14 cellular contexts compared by ENCODE assay signal in genomic region chr9:114225534-114226288, GRCh38.
DNase-seq lines count a peak whose midpoint lies in the region; ATAC-seq and TF ChIP-seq lines count a peak whose summit lies in the region.
"Had no signal": no experiment of that assay in that cellular context is flagged by ENCODE, and none has a peak within 500 bp of the region (broad histone marks: within the 10 kb centered on the region; RNA-seq: fewer than 3 reads in every experiment).

No MANE protein-coding gene starts in this region.

- peak overlapping the region; percentile 67 for H2AFZ ChIP-seq in IMR-90 (replicated peaks; ENCODE audit: low read length, poor library complexity)
- H2AFZ ChIP-seq in mesenchymal stem cell (ENCODE audit: low read depth, low read length), result no peak overlapping the region

- H2BK5ac ChIP-seq in IMR-90 (ENCODE audit: low read depth, low read length, poor library complexity, severe bottlenecking) (peak overlapping the region; percentile 32), mesenchymal stem cell (ENCODE audit: low read depth, low read length, poor library complexity, severe bottlenecking) (peak overlapping the region; percentile 5)

- H3K14ac ChIP-seq in IMR-90 (replicated peaks; ENCODE audit: low read depth, low read length) (peak overlapping the region; percentile 89), mesenchymal stem cell (ENCODE audit: low read length in 2 of 2) (no peak overlapping the region)

- CTCF ChIA-PET in IMR-90 (lab: Yijun Ruan, JAX), result no interaction called here

- H2BK20ac ChIP-seq in IMR-90 (ENCODE audit: low read depth, low read length), result peak overlapping the region; percentile 89

- H3K4ac ChIP-seq in IMR-90 (ENCODE audit: low read depth, low read length) (peak overlapping the region; percentile 86), mesenchymal stem cell (ENCODE audit: low read depth in 1 of 2, low read length in 2 of 2) (peak overlapping the region; percentile 47 to 49)

- DNase-seq in AG10803 (ENCODE audit: low read depth) (peak; percentile 60), IMR-90 (peak; percentile 67), astrocyte of the spinal cord (ENCODE audit: low read depth, low spot score) (peak; percentile 59), mesenchymal stem cell (peak; percentile 77), RKO (ENCODE audit: low spot score) (no peak), DMS153 treated with DMSO at 0.1 percent for 48 hours (lab: John Stamatoyannopoulos, UW; ENCODE audit: unreplicated experiment) (no peak)
- DNase-seq in stimulated activated CD4-positive, alpha-beta T cell treated with anti-CD3 and anti-CD28 coated beads, Interleukin-15, amount 100 ng/mL, for 24 hours, result no peak
- DNase-seq in effector CD4-positive, alpha-beta T cell, result no peak
- DNase-seq: activated CD4-positive, CD25-positive, alpha-beta regulatory T cell treated with anti-CD3 and anti-CD28 coated beads, Interleukin-2, amount 50 U/mL, for 72 hours; activated T-cell treated with anti-CD3 and anti-CD28 coated beads for 4 hours; DMS79; NCI-H1436; NCI-H748 treated with DMSO at 0.1 percent for 48 hours; occipital lobe had no signal

- no peaks in the 10 kb centered on the region for H4K20me1 ChIP-seq in IMR-90 (ENCODE audit: insufficient read depth, low read length)

- dilution Hi-C loops in IMR-90 (cut with HindIII; ENCODE audit: low sequenced_read_pairs, unreplicated experiment), result no loop called here

- no TSS peak for BruUV-seq in IMR-90 (replicated peaks; lab: Mats Ljungman, UMichigan)

- H2AK9ac ChIP-seq in IMR-90 (replicated peaks; ENCODE audit: low read depth, low read length, poor library complexity), result peak overlapping the region; percentile 89

- peak overlapping the region; percentile 94; the same call in 2 of the 3 replicates for H2BK15ac ChIP-seq in IMR-90 (ENCODE audit: low read depth, low read length)
- H2BK15ac ChIP-seq in mesenchymal stem cell (ENCODE audit: low read depth, poor library complexity, severe bottlenecking), result peak overlapping the region; percentile 87

- in situ Hi-C loops in IMR-90 (cut with MboI; ENCODE audit: low sequenced_read_pairs) (no loop called here), astrocyte of the spinal cord (cut with HindIII; ENCODE audit: low sequenced_read_pairs) (no loop called here)

- peak overlapping the region; percentile 67 to 88 for H4K8ac ChIP-seq in IMR-90 (ENCODE audit: low read depth in 2 of 2, low read length in 2 of 2)
- H4K8ac ChIP-seq in mesenchymal stem cell (ENCODE audit: low read length), result peak overlapping the region; percentile 77

- TF ChIP-seq RAD21 in IMR-90 (IDR thresholded peaks at IDR 0.05; ENCODE audit: low read length), result no peak

- H3K9ac ChIP-seq in IMR-90 (ENCODE audit: low read depth, low read length) (peak overlapping the region; percentile 42; the same call in 1 of the 2 replicates), mesenchymal stem cell (ENCODE audit: low read length) (peak overlapping the region; percentile 61)

- POLR2A ChIA-PET in IMR-90 (lab: Charles Lee; ENCODE audit: unreplicated experiment), result no interaction called here

- H4K91ac ChIP-seq in IMR-90 (ENCODE audit: insufficient read depth, low read depth, low read length), result peak overlapping the region; percentile 89
- H4K91ac ChIP-seq in mesenchymal stem cell (ENCODE audit: low read length), result peak overlapping the region; percentile 87

- peak overlapping the region; percentile 89 for H2BK120ac ChIP-seq in IMR-90 (ENCODE audit: low read depth, low read length)
- peak overlapping the region; percentile 39 for H2BK120ac ChIP-seq in mesenchymal stem cell (ENCODE audit: low read depth, low read length)

- peak overlapping the region; percentile 78 for H3K23ac ChIP-seq in IMR-90 (ENCODE audit: low read depth, low read length)
- no peak overlapping the region for H3K23ac ChIP-seq in mesenchymal stem cell (ENCODE audit: low read length in 2 of 2)

- H3K9me1 ChIP-seq in IMR-90 (ENCODE audit: insufficient read depth, low read length), result peaks cover 31% of the 10 kb centered on the region

- peak overlapping the region; percentile 46 for H4K5ac ChIP-seq in IMR-90 (ENCODE audit: low read depth, low read length)

- H3K79me1 ChIP-seq in IMR-90 (ENCODE audit: low read depth in 1 of 2, low read length in 2 of 2) (peaks cover 4 to 22% of the 10 kb centered on the region in 2 experiments; a peak in 2 of 4 replicates), mesenchymal stem cell (replicated peaks; ENCODE audit: low read length, poor library complexity, severe bottlenecking) (peaks cover 2% of the 10 kb centered on the region)

- H3K4me3 ChIP-seq in AG10803 (ENCODE audit: low read length) (no peak overlapping the region), IMR-90 (ENCODE audit: insufficient read depth, low read depth, low read length) (no peak overlapping the region), astrocyte of the spinal cord (ENCODE audit: low read depth, low read length) (no peak overlapping the region), mesenchymal stem cell (ENCODE audit: insufficient read depth in 1 of 2, low read depth in 1 of 2, low read length in 2 of 2) (no peak overlapping the region)

- peak overlapping the region; percentile 45; the same call in 1 of the 2 replicates for H3K56ac ChIP-seq in IMR-90 (ENCODE audit: extremely low read depth, insufficient read depth, low read length)

- TF ChIP-seq CTCF in AG10803 (conservative IDR thresholded peaks at IDR 0.05; ENCODE audit: low read length), result no peak
- no peak for TF ChIP-seq CTCF in IMR-90 (conservative IDR thresholded peaks at IDR 0.05; ENCODE audit: low read depth, low read length)
- TF ChIP-seq CTCF in astrocyte of the spinal cord (IDR thresholded peaks at IDR 0.05; ENCODE audit: low read depth, low read length), result no peak

- H3K18ac ChIP-seq in IMR-90 (ENCODE audit: low read depth, low read length), result peak overlapping the region; percentile 81
- H3K18ac ChIP-seq in mesenchymal stem cell (ENCODE audit: low read depth in 1 of 2, low read length in 2 of 2), result peak overlapping the region; percentile 65 to 78

- H3K36me3 ChIP-seq in IMR-90 (ENCODE audit: control insufficient read depth, insufficient read depth, low read length), result no peaks in the 10 kb centered on the region
- H3K36me3 ChIP-seq in mesenchymal stem cell (ENCODE audit: control insufficient read depth in 1 of 2, insufficient read depth in 2 of 2, low read depth in 1 of 2, low read length in 2 of 2), result peaks cover 0 to 41% of the 10 kb centered on the region in 2 experiments

- H3K4me1 ChIP-seq in IMR-90 (ENCODE audit: control insufficient read depth, insufficient read depth, low read length) (peaks cover 19% of the 10 kb centered on the region), mesenchymal stem cell (ENCODE audit: control insufficient read depth, insufficient read depth, low read depth, low read length) (peaks cover 40% of the 10 kb centered on the region)

- intact Hi-C loops in IMR-90 (cut with micrococcal nuclease), result loop anchor here (2.0 kb wide), 1 partner anchor 69 kb away; no protein-coding TSS in a partner anchor

- WGBS in IMR-90 (ENCODE audit: extremely low coverage in 2 of 2, insufficient read length in 1 of 2), 2 experiments, result 10% methylated on average over 2 of the region's 11 CpGs; no CpG with 5 or more reads in 1 of the 2 experiments
- 22% methylated on average over 11 of the region's 11 CpGs for WGBS in mesenchymal stem cell

- H3K27ac ChIP-seq in IMR-90 (ENCODE audit: insufficient read depth, low read length) (peak overlapping the region; percentile 52), mesenchymal stem cell (ENCODE audit: low read length, poor library complexity, severe bottlenecking) (peak overlapping the region; percentile 83)

- H2AK5ac ChIP-seq in IMR-90 (ENCODE audit: low read depth, low read length) (peak overlapping the region; percentile 94), mesenchymal stem cell (ENCODE audit: low read length, severe bottlenecking) (peak overlapping the region; percentile 56)

- H3K27me3 ChIP-seq in IMR-90 (ENCODE audit: control insufficient read depth, insufficient read depth, low read length), result no peaks in the 10 kb centered on the region
- H3K27me3 ChIP-seq in mesenchymal stem cell (ENCODE audit: control insufficient read depth in 1 of 2, insufficient read depth in 1 of 2, low read length in 2 of 2), result no peaks in the 10 kb centered on the region

- ATAC-seq in IMR-90 (ENCODE audit: low read depth), result peak; percentile 42

- 0 out of 2 replicates have a peak overlapping the region, but pooled peaks have one; percentile 24 for H3K4me2 ChIP-seq in IMR-90 (ENCODE audit: low read depth, low read length)
- no peak overlapping the region for H3K4me2 ChIP-seq in mesenchymal stem cell (ENCODE audit: low read length, poor library complexity, severe bottlenecking)

- no peak for TF ChIP-seq POLR2A in IMR-90 (IDR thresholded peaks at IDR 0.05; ENCODE audit: low read depth, low read length)

- peak overlapping the region; percentile 29 to 85 for H2BK12ac ChIP-seq in mesenchymal stem cell (ENCODE audit: low read length in 2 of 2)

- no peaks in the 10 kb centered on the region for H3K9me3 ChIP-seq in IMR-90 (ENCODE audit: control insufficient read depth, insufficient read depth, low read length)
- no peaks in the 10 kb centered on the region for H3K9me3 ChIP-seq in mesenchymal stem cell (ENCODE audit: control insufficient read depth, low read length)

TF ChIP-seq in IMR-90, 13 proteins besides CTCF, POLR2A, EP300 and RAD21:
- peak; percentile 36; the same call in 1 of the 2 replicates for TF ChIP-seq MAFK (IDR thresholded peaks at IDR 0.05; ENCODE audit: low read depth, low read length)
- TF ChIP-seq SMC3 (IDR thresholded peaks at IDR 0.05; ENCODE audit: low read depth, low read length), result no peak
- TF ChIP-seq FOS (IDR thresholded peaks at IDR 0.05; ENCODE audit: low read depth, low read length), result 0 out of 2 replicates have a peak, but pooled peaks have one; percentile 4
- no peak for TF ChIP-seq ELK1 (IDR thresholded peaks at IDR 0.05; ENCODE audit: borderline replicate concordance, low read depth, low read length)
TF ChIP-seq in IMR-90: peak in this region for 2.

Comparison
In these comparisons a context has a peak if more than half of its experiments do, and no peak if none do; other contexts are left out.
1. DNase-seq: peak in AG10803 (single experiment), IMR-90 (single experiment), astrocyte of the spinal cord (single experiment) and mesenchymal stem cell (single experiment); none in stimulated activated CD4-positive, alpha-beta T cell treated with anti-CD3 and anti-CD28 coated beads, Interleukin-15, amount 100 ng/mL, for 24 hours (single experiment), RKO (single experiment), DMS153 treated with DMSO at 0.1 percent for 48 hours (single experiment) and effector CD4-positive, alpha-beta T cell (single experiment).